ENCODE assay signal across 1 cellular context in the genomic region with DNA sequence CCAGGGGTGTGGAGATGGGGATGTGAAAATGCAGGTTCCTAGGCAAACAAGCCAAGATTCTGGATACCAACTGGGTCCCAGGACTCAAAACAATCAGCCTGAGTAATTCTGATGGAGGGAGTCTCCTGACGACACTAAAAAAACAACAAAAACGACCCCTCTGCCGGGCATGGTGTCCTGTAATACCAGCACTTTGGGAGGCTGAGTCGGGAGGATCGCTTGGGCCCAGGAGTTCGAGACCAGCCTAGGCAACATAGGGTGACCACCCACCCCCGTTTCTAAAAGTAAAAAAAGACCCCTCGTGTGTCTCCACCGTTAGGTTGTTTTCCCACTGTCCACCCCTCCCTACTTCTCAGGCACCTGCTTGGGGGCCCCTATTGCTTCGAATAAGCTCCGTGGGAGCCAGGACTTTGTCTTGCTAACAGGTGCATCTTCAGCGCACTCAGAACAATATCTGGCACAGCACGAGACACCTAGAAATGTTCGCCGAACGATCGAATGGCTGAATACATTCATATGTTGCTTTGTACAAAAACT.
A peak's percentile ranks its signal among the peaks of the same experiment; 100 is the strongest.
TF ChIP-seq lines count a peak whose summit lies in the region.

No MANE protein-coding gene starts in this region.

TF ChIP-seq in K562, 482 proteins besides CTCF, POLR2A, EP300 and RAD21 (continued from another document):
- TF ChIP-seq, protein P1, sequence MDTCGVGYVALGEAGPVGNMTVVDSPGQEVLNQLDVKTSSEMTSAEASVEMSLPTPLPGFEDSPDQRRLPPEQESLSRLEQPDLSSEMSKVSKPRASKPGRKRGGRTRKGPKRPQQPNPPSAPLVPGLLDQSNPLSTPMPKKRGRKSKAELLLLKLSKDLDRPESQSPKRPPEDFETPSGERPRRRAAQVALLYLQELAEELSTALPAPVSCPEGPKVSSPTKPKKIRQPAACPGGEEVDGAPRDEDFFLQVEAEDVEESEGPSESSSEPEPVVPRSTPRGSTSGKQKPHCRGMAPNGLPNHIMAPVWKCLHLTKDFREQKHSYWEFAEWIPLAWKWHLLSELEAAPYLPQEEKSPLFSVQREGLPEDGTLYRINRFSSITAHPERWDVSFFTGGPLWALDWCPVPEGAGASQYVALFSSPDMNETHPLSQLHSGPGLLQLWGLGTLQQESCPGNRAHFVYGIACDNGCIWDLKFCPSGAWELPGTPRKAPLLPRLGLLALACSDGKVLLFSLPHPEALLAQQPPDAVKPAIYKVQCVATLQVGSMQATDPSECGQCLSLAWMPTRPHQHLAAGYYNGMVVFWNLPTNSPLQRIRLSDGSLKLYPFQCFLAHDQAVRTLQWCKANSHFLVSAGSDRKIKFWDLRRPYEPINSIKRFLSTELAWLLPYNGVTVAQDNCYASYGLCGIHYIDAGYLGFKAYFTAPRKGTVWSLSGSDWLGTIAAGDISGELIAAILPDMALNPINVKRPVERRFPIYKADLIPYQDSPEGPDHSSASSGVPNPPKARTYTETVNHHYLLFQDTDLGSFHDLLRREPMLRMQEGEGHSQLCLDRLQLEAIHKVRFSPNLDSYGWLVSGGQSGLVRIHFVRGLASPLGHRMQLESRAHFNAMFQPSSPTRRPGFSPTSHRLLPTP (IDR thresholded peaks at IDR 0.05; ENCODE audit: borderline replicate concordance, extremely low read depth, insufficient read length): peak; percentile 62
- TF ChIP-seq HMG20A (CRISPR knock-in tag; conservative IDR thresholded peaks at IDR 0.05): no peak
- peak; percentile 21 for TF ChIP-seq RBM25 (IDR thresholded peaks at IDR 0.05; ENCODE audit: low read depth, low read length, severe bottlenecking)
- TF ChIP-seq RBM15 (IDR thresholded peaks at IDR 0.05; ENCODE audit: insufficient read depth, low read length): no peak
- TF ChIP-seq ZZZ3 (IDR thresholded peaks at IDR 0.05): no peak
- TF ChIP-seq HEY1 (CRISPR knock-in tag; IDR thresholded peaks at IDR 0.05; ENCODE audit: borderline replicate concordance): no peak
- peak in 1 of 2 experiments; percentile 43; a peak in 1 of 4 replicates for TF ChIP-seq KDM1A (IDR thresholded peaks at IDR 0.05)
- no peak for TF ChIP-seq NR3C1 (CRISPR knock-in tag; IDR thresholded peaks at IDR 0.05)
- TF ChIP-seq MCM5 (IDR thresholded peaks at IDR 0.05; ENCODE audit: low read depth): no peak
- TF ChIP-seq ZNF561 (CRISPR knock-in tag; conservative IDR thresholded peaks at IDR 0.05): no peak
- TF ChIP-seq ZKSCAN1 (IDR thresholded peaks at IDR 0.05; ENCODE audit: low read depth, low read length): no peak
- TF ChIP-seq PML (IDR thresholded peaks at IDR 0.05; ENCODE audit: low read length): 0 out of 2 replicates have a peak, but pooled peaks have one; percentile 12
- peak; percentile 11; the same call in 1 of the 2 replicates for TF ChIP-seq HDGF (IDR thresholded peaks at IDR 0.05)
- TF ChIP-seq ARHGAP35 (IDR thresholded peaks at IDR 0.05; ENCODE audit: partially characterized antibody): no peak
- TF ChIP-seq NRF1 (conservative IDR thresholded peaks at IDR 0.05 in 1 of 2, IDR thresholded peaks at IDR 0.05 in 1 of 2): no peak
- TF ChIP-seq RBFOX2 (IDR thresholded peaks at IDR 0.05; ENCODE audit: low read depth, low read length): no peak
